Comparison of ENCODE assay signal across 8 cellular contexts in genomic region chr9:129237195-129237611, GRCh38. TPM values are rescaled to one million over a fixed set of nuclear protein-coding genes. Genes with fewer than 3 reads are reported as not detected.
DNase-seq lines count a peak whose midpoint lies in the region; ATAC-seq and TF ChIP-seq lines count a peak whose summit lies in the region.

No MANE protein-coding gene starts in this region.

- no peak for TF ChIP-seq CTCF in foreskin fibroblast (IDR thresholded peaks at IDR 0.05; ENCODE audit: low read depth, low read length)

- H3K4me3 ChIP-seq in foreskin fibroblast (ENCODE audit: low read depth in 1 of 2, low read length in 2 of 2) = no peak overlapping the region

- intact Hi-C loops in sciatic nerve (cut with DNase I) = no loop called here

- peak; percentile 54 for DNase-seq in activated gamma-delta T cell treated with Interleukin-2 at 50 U/mL for 16 hours
- DNase-seq in activated gamma-delta T cell (lab: John Stamatoyannopoulos, UW) = no peak
- DNase-seq in activated CD8-positive, alpha-beta memory T cell treated with anti-CD3 and anti-CD28 coated beads for 48 hours (ENCODE audit: low read depth in 2 of 3, low spot score in 2 of 3) = peak in 2 of 3 experiments; percentile 38 to 45
- DNase-seq in foreskin fibroblast = peak; percentile 51 to 80
- peak; percentile 43 to 70 (median 57) for DNase-seq in stimulated activated CD4-positive, alpha-beta T cell treated with anti-CD3 and anti-CD28 coated beads, TNF-alpha, amount 100 ng/mL, for 24 hours (ENCODE audit: low read depth in 3 of 3)
- DNase-seq in RPMI8226 = no peak
- no peak for DNase-seq in sciatic nerve (ENCODE audit: low spot score)

- ATAC-seq in sciatic nerve (no peak), HG03460 (IDR thresholded peaks at IDR 0.05; ENCODE audit: unreplicated experiment) (no peak)

RNA-seq across cellular contexts. Expression of gene IER5L, which starts 59.1 kb away (rescaled TPM):
- 39.3 TPM for total RNA-seq in sciatic nerve

Comparison
In these comparisons a context has a peak if more than half of its experiments do, and no peak if none do; other contexts are left out.
1. DNase-seq: peak in activated gamma-delta T cell treated with Interleukin-2 at 50 U/mL for 16 hours (single experiment), activated CD8-positive, alpha-beta memory T cell treated with anti-CD3 and anti-CD28 coated beads for 48 hours (2 of 3), foreskin fibroblast (2 of 2) and stimulated activated CD4-positive, alpha-beta T cell treated with anti-CD3 and anti-CD28 coated beads, TNF-alpha, amount 100 ng/mL, for 24 hours (3 of 3); none in activated gamma-delta T cell (single experiment), RPMI8226 (single experiment) and sciatic nerve (single experiment).